9 cellular contexts compared by ENCODE assay signal in the genomic region with DNA sequence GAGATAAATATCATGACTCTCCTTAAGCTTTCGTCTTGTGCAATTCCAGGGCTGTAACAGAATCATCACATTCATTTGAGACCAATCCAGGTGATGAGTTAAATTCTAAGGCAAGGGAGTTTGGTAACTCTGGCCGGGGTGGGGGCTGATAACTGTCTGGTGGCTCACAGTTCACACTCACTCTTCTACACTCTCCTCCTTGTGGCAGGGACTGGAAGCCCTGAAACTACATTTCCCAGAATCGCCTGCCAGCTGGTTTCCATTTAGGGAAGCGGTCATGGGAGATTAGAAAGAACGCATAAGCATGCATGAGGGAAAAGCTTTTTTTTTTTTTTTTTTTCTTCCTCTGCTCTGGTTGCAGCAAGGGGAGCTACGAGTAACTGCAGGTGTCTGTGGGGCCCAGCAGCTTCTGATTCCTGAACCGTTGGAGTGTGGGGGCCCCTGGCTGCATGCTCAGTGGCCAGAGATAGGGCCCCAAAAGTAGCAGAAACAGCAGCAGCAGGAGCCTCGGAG.
DNase-seq lines count a peak whose midpoint lies in the region; ATAC-seq and TF ChIP-seq lines count a peak whose summit lies in the region.
"Had no signal": no experiment of that assay in that cellular context is flagged by ENCODE, and none has a peak within 500 bp of the region (broad histone marks: within the 10 kb centered on the region; RNA-seq: fewer than 3 reads in every experiment).

No MANE protein-coding gene starts in this region.

- peak; percentile 80 for DNase-seq in G401 (ENCODE audit: low spot score)
- DNase-seq in SK-MEL-5 (ENCODE audit: low read depth, low spot score): peak; percentile 66
- peak; percentile 90 for DNase-seq in fibroblast of the aortic adventitia (ENCODE audit: low read depth)
- DNase-seq in omental fat pad (ENCODE audit: low spot score): no peak
- DNase-seq in NCI-H2081 treated with DMSO at 0.1 percent for 48 hours (lab: John Stamatoyannopoulos, UW): no peak
- no peak for DNase-seq in activated CD4-positive, CD25-positive, alpha-beta regulatory T cell (lab: John Stamatoyannopoulos, UW)
- DNase-seq: T-helper 2 cell had no signal

- H3K4me3 ChIP-seq in fibroblast of the aortic adventitia (ENCODE audit: low read depth, low read length): no peak overlapping the region

- peak; percentile 76 for TF ChIP-seq CTCF in fibroblast of the aortic adventitia (IDR thresholded peaks at IDR 0.05; ENCODE audit: insufficient read depth, low read length)
- no peak for TF ChIP-seq CTCF in omental fat pad (IDR thresholded peaks at IDR 0.05)

- ATAC-seq in omental fat pad (ENCODE audit: low FRiP score): peak; percentile 89
- ATAC-seq in HG03135 (IDR thresholded peaks at IDR 0.05; ENCODE audit: unreplicated experiment): no peak
- ATAC-seq in GM21576 (IDR thresholded peaks at IDR 0.05; ENCODE audit: unreplicated experiment): no peak

- in situ Hi-C loops in G401 (cut with HindIII; ENCODE audit: low sequenced_read_pairs) (no loop called here), SK-MEL-5 (cut with HindIII; ENCODE audit: low pct_unique_long_range_greater_than_20kb, low sequenced_read_pairs) (no loop called here)

Comparison
In these comparisons a context has a peak if more than half of its experiments do, and no peak if none do; other contexts are left out.
1. DNase-seq: peak in G401 (single experiment), SK-MEL-5 (single experiment) and fibroblast of the aortic adventitia (single experiment); none in omental fat pad (single experiment), NCI-H2081 treated with DMSO at 0.1 percent for 48 hours (single experiment) and activated CD4-positive, CD25-positive, alpha-beta regulatory T cell (0 of 4).